In the genomic region with DNA sequence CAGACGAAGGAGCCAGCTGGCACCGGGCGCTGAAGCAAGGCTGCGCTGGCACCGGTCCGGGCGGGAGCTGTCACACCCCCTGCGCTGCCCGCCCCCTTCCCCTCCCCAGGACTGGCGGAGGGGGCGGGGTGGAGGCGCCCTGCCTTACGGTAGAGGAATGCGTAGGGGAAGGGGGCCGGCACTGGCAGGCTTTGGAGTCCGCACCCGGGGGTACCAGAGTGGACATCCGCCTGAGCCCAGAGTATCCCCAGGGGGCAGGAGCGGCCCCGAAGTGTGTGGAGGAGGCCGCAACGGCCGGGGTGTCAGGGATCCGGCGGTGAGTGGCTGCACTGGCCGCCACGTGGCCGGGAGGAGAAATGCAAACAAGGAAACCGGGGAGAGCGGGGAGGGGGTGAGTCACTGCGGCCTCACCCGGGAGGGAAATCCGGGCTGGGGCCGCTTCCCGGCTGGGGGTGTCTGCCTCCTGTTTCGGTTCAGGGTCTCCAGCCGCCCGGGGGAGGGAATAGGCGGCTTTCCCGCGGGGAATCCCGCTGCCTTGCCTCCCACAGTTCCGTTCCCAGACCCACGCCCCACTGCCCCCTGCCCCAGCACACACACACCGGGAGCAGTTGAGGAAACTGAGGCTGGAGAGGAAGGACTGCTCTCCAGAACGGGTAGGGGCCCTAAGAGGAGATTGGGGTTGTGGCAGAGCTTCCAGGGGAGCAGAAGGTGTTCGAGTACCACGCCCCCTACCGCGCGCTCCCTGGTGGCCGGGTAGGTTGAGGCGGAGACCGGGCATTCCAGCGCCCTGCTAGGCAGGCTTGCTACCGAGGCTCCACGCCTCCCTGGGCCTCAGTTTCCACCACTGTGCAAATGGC, we compare ENCODE assay signal across 1 cellular context.
TF ChIP-seq lines count a peak whose summit lies in the region.

A gene with protein sequence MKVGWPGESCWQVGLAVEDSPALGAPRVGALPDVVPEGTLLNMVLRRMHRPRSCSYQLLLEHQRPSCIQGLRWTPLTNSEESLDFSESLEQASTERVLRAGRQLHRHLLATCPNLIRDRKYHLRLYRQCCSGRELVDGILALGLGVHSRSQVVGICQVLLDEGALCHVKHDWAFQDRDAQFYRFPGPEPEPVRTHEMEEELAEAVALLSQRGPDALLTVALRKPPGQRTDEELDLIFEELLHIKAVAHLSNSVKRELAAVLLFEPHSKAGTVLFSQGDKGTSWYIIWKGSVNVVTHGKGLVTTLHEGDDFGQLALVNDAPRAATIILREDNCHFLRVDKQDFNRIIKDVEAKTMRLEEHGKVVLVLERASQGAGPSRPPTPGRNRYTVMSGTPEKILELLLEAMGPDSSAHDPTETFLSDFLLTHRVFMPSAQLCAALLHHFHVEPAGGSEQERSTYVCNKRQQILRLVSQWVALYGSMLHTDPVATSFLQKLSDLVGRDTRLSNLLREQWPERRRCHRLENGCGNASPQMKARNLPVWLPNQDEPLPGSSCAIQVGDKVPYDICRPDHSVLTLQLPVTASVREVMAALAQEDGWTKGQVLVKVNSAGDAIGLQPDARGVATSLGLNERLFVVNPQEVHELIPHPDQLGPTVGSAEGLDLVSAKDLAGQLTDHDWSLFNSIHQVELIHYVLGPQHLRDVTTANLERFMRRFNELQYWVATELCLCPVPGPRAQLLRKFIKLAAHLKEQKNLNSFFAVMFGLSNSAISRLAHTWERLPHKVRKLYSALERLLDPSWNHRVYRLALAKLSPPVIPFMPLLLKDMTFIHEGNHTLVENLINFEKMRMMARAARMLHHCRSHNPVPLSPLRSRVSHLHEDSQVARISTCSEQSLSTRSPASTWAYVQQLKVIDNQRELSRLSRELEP (minus strand): TSS at position 47 of the 857 bp plus-strand sequence. CDS start 324 bp downstream, outside the sequence.

TF ChIP-seq in IMR-90, 13 proteins besides CTCF, POLR2A, EP300 and RAD21:
- peak; percentile 93 for TF ChIP-seq MXI1 (IDR thresholded peaks at IDR 0.05; ENCODE audit: borderline replicate concordance, low read depth, low read length)
- TF ChIP-seq, protein P1, sequence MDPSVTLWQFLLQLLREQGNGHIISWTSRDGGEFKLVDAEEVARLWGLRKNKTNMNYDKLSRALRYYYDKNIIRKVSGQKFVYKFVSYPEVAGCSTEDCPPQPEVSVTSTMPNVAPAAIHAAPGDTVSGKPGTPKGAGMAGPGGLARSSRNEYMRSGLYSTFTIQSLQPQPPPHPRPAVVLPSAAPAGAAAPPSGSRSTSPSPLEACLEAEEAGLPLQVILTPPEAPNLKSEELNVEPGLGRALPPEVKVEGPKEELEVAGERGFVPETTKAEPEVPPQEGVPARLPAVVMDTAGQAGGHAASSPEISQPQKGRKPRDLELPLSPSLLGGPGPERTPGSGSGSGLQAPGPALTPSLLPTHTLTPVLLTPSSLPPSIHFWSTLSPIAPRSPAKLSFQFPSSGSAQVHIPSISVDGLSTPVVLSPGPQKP (IDR thresholded peaks at IDR 0.05; ENCODE audit: borderline replicate concordance, low read depth, low read length) = no peak
- no peak for TF ChIP-seq RFX5 (IDR thresholded peaks at IDR 0.05; ENCODE audit: low read depth, low read length)
- peak; percentile 27 for TF ChIP-seq SMC3 (IDR thresholded peaks at IDR 0.05; ENCODE audit: low read depth, low read length)
- TF ChIP-seq MAZ (IDR thresholded peaks at IDR 0.05; ENCODE audit: borderline replicate concordance, low read depth, low read length) = peak; percentile 62; the same call in 1 of the 2 replicates
- peak; percentile 73 for TF ChIP-seq FOS (IDR thresholded peaks at IDR 0.05; ENCODE audit: low read depth, low read length)
- no peak for TF ChIP-seq CEBPB (IDR thresholded peaks at IDR 0.05; ENCODE audit: low read depth, low read length)
- TF ChIP-seq NFE2L2 (IDR thresholded peaks at IDR 0.05; ENCODE audit: low read depth, low read length) = no peak
- TF ChIP-seq, protein P2, sequence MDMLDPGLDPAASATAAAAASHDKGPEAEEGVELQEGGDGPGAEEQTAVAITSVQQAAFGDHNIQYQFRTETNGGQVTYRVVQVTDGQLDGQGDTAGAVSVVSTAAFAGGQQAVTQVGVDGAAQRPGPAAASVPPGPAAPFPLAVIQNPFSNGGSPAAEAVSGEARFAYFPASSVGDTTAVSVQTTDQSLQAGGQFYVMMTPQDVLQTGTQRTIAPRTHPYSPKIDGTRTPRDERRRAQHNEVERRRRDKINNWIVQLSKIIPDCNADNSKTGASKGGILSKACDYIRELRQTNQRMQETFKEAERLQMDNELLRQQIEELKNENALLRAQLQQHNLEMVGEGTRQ (IDR thresholded peaks at IDR 0.05; ENCODE audit: low read depth, low read length) = peak; percentile 92
